15 cellular contexts compared by ENCODE assay signal in genomic region chr1:186093437-186093836, GRCh38.
DNase-seq lines count a peak whose midpoint lies in the region; ATAC-seq and TF ChIP-seq lines count a peak whose summit lies in the region.
"Had no signal": no experiment of that assay in that cellular context is flagged by ENCODE, and none has a peak within 500 bp of the region (broad histone marks: within the 10 kb centered on the region; RNA-seq: fewer than 3 reads in every experiment).

No MANE protein-coding gene starts in this region.

- TF ChIP-seq RAD21 in IMR-90 (IDR thresholded peaks at IDR 0.05; ENCODE audit: low read length), result no peak

- H3K23ac ChIP-seq in IMR-90 (ENCODE audit: low read depth, low read length), result no peak overlapping the region

- H3K18ac ChIP-seq in IMR-90 (ENCODE audit: low read depth, low read length), result peak overlapping the region; percentile 97; the same call in 1 of the 2 replicates

- H2BK20ac ChIP-seq in IMR-90 (ENCODE audit: low read depth, low read length), result no peak overlapping the region

- H3K36me3 Mint-ChIP-seq in natural killer cell, result no peaks in the 10 kb centered on the region

- H3K27me3 ChIP-seq in A673 (replicated peaks; ENCODE audit: insufficient read depth, low read depth, low read length, poor library complexity) (no peaks in the 10 kb centered on the region), IMR-90 (ENCODE audit: control insufficient read depth, insufficient read depth, low read length) (no peaks in the 10 kb centered on the region), hepatocyte (no peaks in the 10 kb centered on the region)
- H3K27me3 ChIP-seq: breast epithelium had no signal

- H3K9me1 ChIP-seq in IMR-90 (ENCODE audit: insufficient read depth, low read length), result no peaks in the 10 kb centered on the region

- dilution Hi-C loops in IMR-90 (cut with HindIII; ENCODE audit: low sequenced_read_pairs, unreplicated experiment), result no loop called here

- H2AK5ac ChIP-seq in IMR-90 (ENCODE audit: low read depth, low read length), result no peak overlapping the region; the same call in 1 of the 2 replicates

- H3K4me3 ChIP-seq in A673 (ENCODE audit: low read depth, low read length, poor library complexity, severe bottlenecking) (no peak overlapping the region), IMR-90 (ENCODE audit: insufficient read depth, low read depth, low read length) (no peak overlapping the region), hepatocyte (no peak overlapping the region)
- H3K4me3 ChIP-seq: breast epithelium had no signal

- H3K27me3 Mint-ChIP-seq in natural killer cell (ENCODE audit: low read depth in 2 of 2), result no peaks in the 10 kb centered on the region
- H3K27me3 Mint-ChIP-seq: activated CD4-positive, alpha-beta T cell treated with anti-CD3 and anti-CD28 coated beads, Interleukin-2, amount 10 ng/mL, durations not matched to agents 24 days and 14 days had no signal

- peaks cover 71% of the 10 kb centered on the region for H3K36me3 ChIP-seq in A673 (ENCODE audit: insufficient read depth, low read length, poor library complexity, severe bottlenecking)
- no peaks in the 10 kb centered on the region for H3K36me3 ChIP-seq in IMR-90 (ENCODE audit: control insufficient read depth, insufficient read depth, low read length)
- no peaks in the 10 kb centered on the region for H3K36me3 ChIP-seq in hepatocyte (replicated peaks; ENCODE audit: insufficient read depth, low read depth)
- H3K36me3 ChIP-seq: breast epithelium had no signal

- H3K4me1 ChIP-seq in A673 (ENCODE audit: insufficient read depth, low read length, poor library complexity, severe bottlenecking), result peaks cover 44% of the 10 kb centered on the region
- H3K4me1 ChIP-seq in IMR-90 (ENCODE audit: control insufficient read depth, insufficient read depth, low read length), result peaks cover 5% of the 10 kb centered on the region
- no peaks in the 10 kb centered on the region for H3K4me1 ChIP-seq in hepatocyte (ENCODE audit: insufficient read depth)
- H3K4me1 ChIP-seq: breast epithelium had no signal

- no peak overlapping the region for H3K4me2 ChIP-seq in IMR-90 (ENCODE audit: low read depth, low read length)
- H3K4me2 ChIP-seq in hepatocyte, result peak overlapping the region; percentile 14

- DNase-seq in A673 (ENCODE audit: low spot score) (peak; percentile 79), IMR-90 (peak; percentile 38), amniotic epithelial cell (ENCODE audit: low read depth) (peak; percentile 17), hepatocyte (ENCODE audit: low spot score) (no peak), iPS-NIHi7 (ENCODE audit: extremely low spot score) (no peak), hepatic stellate cell (ENCODE audit: low spot score) (no peak), natural killer cell (no peak), inferior parietal cortex (ENCODE audit: extremely low spot score) (no peak)
- DNase-seq: activated CD4-positive, alpha-beta T cell treated with anti-CD3 and anti-CD28 coated beads, Interleukin-2, amount 10 ng/mL, durations not matched to agents 24 days and 14 days; DND-41; NCI-H1417 treated with DMSO at 0.1 percent for 48 hours; stimulated activated CD4-positive, alpha-beta T cell treated with anti-CD3 and anti-CD28 coated beads, Interleukin-4, amount 100 ng/mL, for 24 hours; stimulated activated naive CD8-positive, alpha-beta T cell treated with anti-CD3 and anti-CD28 coated beads, Interleukin-15, Interleukin-2, amounts not matched to agents 100 U/mL and 50 U/mL, for 24 hours had no signal

- no peak overlapping the region for H3K4ac ChIP-seq in IMR-90 (ENCODE audit: low read depth, low read length)

- intact Hi-C loops in A673 (cut with micrococcal nuclease; ENCODE audit: unreplicated experiment), result no loop called here
- intact Hi-C loops in IMR-90 (cut with micrococcal nuclease), result no loop called here
- intact Hi-C loops in natural killer cell (cut with micrococcal nuclease), result no loop called here

- peaks cover 0 to 2% of the 10 kb centered on the region in 2 donors for H3K9me3 Mint-ChIP-seq in natural killer cell
- H3K9me3 Mint-ChIP-seq: activated CD4-positive, alpha-beta T cell treated with anti-CD3 and anti-CD28 coated beads, Interleukin-2, amount 10 ng/mL, durations not matched to agents 24 days and 14 days had no signal

- peak overlapping the region; percentile 4; the same call in 1 of the 2 replicates for H2BK120ac ChIP-seq in IMR-90 (ENCODE audit: low read depth, low read length)

- WGBS in IMR-90 (ENCODE audit: extremely low coverage in 2 of 2, insufficient read length in 1 of 2), 2 experiments, result no CpG with 5 or more reads among the region's 2 CpGs
- WGBS in hepatocyte (ENCODE audit: low lambda C conversion rate, missing lambda C conversion rate), result 44% methylated on average over 2 of the region's 2 CpGs

- no peak overlapping the region for H3K27ac Mint-ChIP-seq in natural killer cell
- H3K27ac Mint-ChIP-seq: activated CD4-positive, alpha-beta T cell treated with anti-CD3 and anti-CD28 coated beads, Interleukin-2, amount 10 ng/mL, durations not matched to agents 24 days and 14 days had no signal

- H3K27ac ChIP-seq in A673 (ENCODE audit: low read depth, low read length, poor library complexity, severe bottlenecking) (peak overlapping the region; percentile 67), IMR-90 (ENCODE audit: insufficient read depth, low read length) (no peak overlapping the region), hepatocyte (no peak overlapping the region)
- H3K27ac ChIP-seq: breast epithelium, epithelial cell of prostate had no signal

- H2BK5ac ChIP-seq in IMR-90 (ENCODE audit: low read depth, low read length, poor library complexity, severe bottlenecking), result peak overlapping the region; percentile 49

- no peaks in the 10 kb centered on the region for H3K79me2 ChIP-seq in hepatocyte

- H4K8ac ChIP-seq in IMR-90 (ENCODE audit: low read depth in 2 of 2, low read length in 2 of 2), result no peak overlapping the region

- H3K9me3 ChIP-seq in A673 (ENCODE audit: low read depth, low read length, poor library complexity, severe bottlenecking), result no peaks in the 10 kb centered on the region
- H3K9me3 ChIP-seq in IMR-90 (ENCODE audit: control insufficient read depth, insufficient read depth, low read length), result no peaks in the 10 kb centered on the region
- H3K9me3 ChIP-seq in hepatocyte (ENCODE audit: low read depth), result no peaks in the 10 kb centered on the region
- H3K9me3 ChIP-seq: breast epithelium had no signal

- H4K5ac ChIP-seq in IMR-90 (ENCODE audit: low read depth, low read length), result no peak overlapping the region

- POLR2A ChIA-PET in A673 (lab: Charles Lee; ENCODE audit: low non-redundant PET) (no interaction called here), IMR-90 (lab: Charles Lee; ENCODE audit: unreplicated experiment) (no interaction called here)

- no peak overlapping the region for H3K56ac ChIP-seq in IMR-90 (ENCODE audit: extremely low read depth, insufficient read depth, low read length)

- in situ Hi-C loops in IMR-90 (cut with MboI; ENCODE audit: low sequenced_read_pairs), result no loop called here

- no peak overlapping the region for H3K4me3 Mint-ChIP-seq in natural killer cell
- H3K4me3 Mint-ChIP-seq: activated CD4-positive, alpha-beta T cell treated with anti-CD3 and anti-CD28 coated beads, Interleukin-2, amount 10 ng/mL, durations not matched to agents 24 days and 14 days had no signal

- no peaks in the 10 kb centered on the region for H3K4me1 Mint-ChIP-seq in natural killer cell
- H3K4me1 Mint-ChIP-seq: activated CD4-positive, alpha-beta T cell treated with anti-CD3 and anti-CD28 coated beads, Interleukin-2, amount 10 ng/mL, durations not matched to agents 24 days and 14 days had no signal

- peak; percentile 37 for ATAC-seq in IMR-90 (ENCODE audit: low read depth)
- no peak for ATAC-seq in natural killer cell
- ATAC-seq: stimulated activated naive CD8-positive, alpha-beta T cell treated with anti-CD3 and anti-CD28 coated beads, Interleukin-15, Interleukin-2, amounts not matched to agents 100 U/mL and 50 U/mL, for 24 hours had no signal

- no peak overlapping the region for H3K14ac ChIP-seq in IMR-90 (replicated peaks; ENCODE audit: low read depth, low read length)

- H2AK9ac ChIP-seq in IMR-90 (replicated peaks; ENCODE audit: low read depth, low read length, poor library complexity), result no peak overlapping the region

- no peak overlapping the region for H4K91ac ChIP-seq in IMR-90 (ENCODE audit: insufficient read depth, low read depth, low read length)

- no peaks in the 10 kb centered on the region for H3K9me2 ChIP-seq in hepatocyte (replicated peaks; ENCODE audit: insufficient read depth)

- H2AFZ ChIP-seq in IMR-90 (replicated peaks; ENCODE audit: low read length, poor library complexity) (no peak overlapping the region), hepatocyte (no peak overlapping the region)

- no peak overlapping the region for H2BK15ac ChIP-seq in IMR-90 (ENCODE audit: low read depth, low read length)

- H4K20me1 ChIP-seq in IMR-90 (ENCODE audit: insufficient read depth, low read length) (no peaks in the 10 kb centered on the region), hepatocyte (ENCODE audit: insufficient read depth, poor library complexity, severe bottlenecking) (no peaks in the 10 kb centered on the region)

- no peaks in the 10 kb centered on the region for H3K79me1 ChIP-seq in IMR-90 (ENCODE audit: low read depth in 1 of 2, low read length in 2 of 2)

- no peak for TF ChIP-seq CTCF in A673 (conservative IDR thresholded peaks at IDR 0.05; ENCODE audit: low read depth, low read length)
- TF ChIP-seq CTCF in IMR-90 (conservative IDR thresholded peaks at IDR 0.05; ENCODE audit: low read depth, low read length), result no peak
- no peak for TF ChIP-seq CTCF in hepatocyte (IDR thresholded peaks at IDR 0.05; ENCODE audit: poor library complexity)
- TF ChIP-seq CTCF in natural killer cell (IDR thresholded peaks at IDR 0.05), result no peak

- CTCF ChIA-PET in A673 (lab: Charles Lee) (no interaction called here), IMR-90 (lab: Yijun Ruan, JAX) (no interaction called here)

- BruUV-seq in A673 (replicated peaks; lab: Mats Ljungman, UMichigan), result no TSS peak
- BruUV-seq in IMR-90 (replicated peaks; lab: Mats Ljungman, UMichigan), result no TSS peak

- no peak for TF ChIP-seq POLR2A in IMR-90 (IDR thresholded peaks at IDR 0.05; ENCODE audit: low read depth, low read length)

- no peak overlapping the region for H3K9ac ChIP-seq in IMR-90 (ENCODE audit: low read depth, low read length)

TF ChIP-seq in IMR-90, 13 proteins besides CTCF, POLR2A, EP300 and RAD21 (continues in another document):
- TF ChIP-seq SMC3 (IDR thresholded peaks at IDR 0.05; ENCODE audit: low read depth, low read length) (no peak), CEBPB (IDR thresholded peaks at IDR 0.05; ENCODE audit: low read depth, low read length) (no peak), FOS (IDR thresholded peaks at IDR 0.05; ENCODE audit: low read depth, low read length) (no peak), MAZ (IDR thresholded peaks at IDR 0.05; ENCODE audit: borderline replicate concordance, low read depth, low read length) (no peak)
- TF ChIP-seq, protein P1, sequence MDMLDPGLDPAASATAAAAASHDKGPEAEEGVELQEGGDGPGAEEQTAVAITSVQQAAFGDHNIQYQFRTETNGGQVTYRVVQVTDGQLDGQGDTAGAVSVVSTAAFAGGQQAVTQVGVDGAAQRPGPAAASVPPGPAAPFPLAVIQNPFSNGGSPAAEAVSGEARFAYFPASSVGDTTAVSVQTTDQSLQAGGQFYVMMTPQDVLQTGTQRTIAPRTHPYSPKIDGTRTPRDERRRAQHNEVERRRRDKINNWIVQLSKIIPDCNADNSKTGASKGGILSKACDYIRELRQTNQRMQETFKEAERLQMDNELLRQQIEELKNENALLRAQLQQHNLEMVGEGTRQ (IDR thresholded peaks at IDR 0.05; ENCODE audit: low read depth, low read length), result no peak

Comparison
In these comparisons a context has a peak if more than half of its experiments do, and no peak if none do; other contexts are left out.
1. DNase-seq: peak in A673 (single experiment), IMR-90 (single experiment) and amniotic epithelial cell (single experiment); none in hepatocyte (single experiment), iPS-NIHi7 (single experiment), hepatic stellate cell (single experiment), natural killer cell (single experiment) and inferior parietal cortex (single experiment).